8 cellular contexts compared by ENCODE assay signal in genomic region chr16:53346-54236, GRCh38. TPM values are rescaled to one million over a fixed set of nuclear protein-coding genes. Genes with fewer than 3 reads are reported as not detected.
A peak's percentile ranks its signal among the peaks of the same experiment; 100 is the strongest.
DNase-seq lines count a peak whose midpoint lies in the region; ATAC-seq and TF ChIP-seq lines count a peak whose summit lies in the region.

Gene POLR3K, minus strand, starts transcription at chr16:53608. Its CDS starts 22 bp downstream, at chr16:53586.
Gene SNRNP25, plus strand, starts transcription at chr16:53828. Its CDS starts 189 bp downstream, at chr16:54017.

- peak; percentile 89 for ATAC-seq in GM19397 (IDR thresholded peaks at IDR 0.05; ENCODE audit: unreplicated experiment)
- peak; percentile 94 for ATAC-seq in HG03565 (IDR thresholded peaks at IDR 0.05; ENCODE audit: unreplicated experiment)

- peak; percentile 98 for DNase-seq in CD1c-positive myeloid dendritic cell (ENCODE audit: extremely low spot score)
- DNase-seq in NCI-H774 (lab: John Stamatoyannopoulos, UW), result peak; percentile 83
- DNase-seq in activated CD4-positive, alpha-beta T cell treated with anti-CD3 and anti-CD28 coated beads, Interleukin-2, amount 50 U/mL, for 4 hours, result peak; percentile 98
- peak; percentile 93 to 99 for DNase-seq in dermis microvascular lymphatic vessel endothelial cell (ENCODE audit: low read depth in 2 of 2)
- DNase-seq in lower leg skin (ENCODE audit: low spot score in 2 of 2), result peak; percentile 99 to 100
- DNase-seq in stimulated activated CD4-positive, alpha-beta T cell treated with anti-CD3 and anti-CD28 coated beads, Interleukin-4, amount 100 ng/mL, for 4 hours, result peak; percentile 98

- no peak for TF ChIP-seq POLR2A in lower leg skin (IDR thresholded peaks at IDR 0.05)

- intact Hi-C loops in lower leg skin (cut with DNase I; ENCODE audit: low total_unique reads), result no loop called here

- no peak for TF ChIP-seq CTCF in lower leg skin (IDR thresholded peaks at IDR 0.05)

- peak within 1 kb of the TSS; percentile 63 for H3K4me3 ChIP-seq in lower leg skin (ENCODE audit: low read depth, poor library complexity, severe bottlenecking)

- WGBS in lower leg skin, 2 donors, result 0 to 1% methylated on average over 22 to 79 of the region's 91 CpGs

RNA-seq across cellular contexts. Expression of gene POLR3K, which starts in this region (rescaled TPM):
- 4.9 and 5.7 TPM in 2 replicates for total RNA-seq in dermis microvascular lymphatic vessel endothelial cell
- 1 to 10 TPM; 1.1 to 6.0 (median 3.0) TPM for total RNA-seq in lower leg skin

RNA-seq across cellular contexts. Expression of gene SNRNP25, which starts in this region (rescaled TPM):
- total RNA-seq in dermis microvascular lymphatic vessel endothelial cell (15.6 and 27.1 TPM in 2 replicates), lower leg skin (10 to 100 TPM in 3 of 4 donors, 1 to 10 TPM in 1; 6.3 to 12.0 (median 10.4) TPM)

Comparison
In these comparisons a context has a peak if more than half of its experiments do, and no peak if none do; other contexts are left out.
1. Peak in every context shown above with its lines: DNase-seq, ATAC-seq and H3K4me3 ChIP-seq.